1 cellular context compared by ENCODE assay signal in the genomic region with DNA sequence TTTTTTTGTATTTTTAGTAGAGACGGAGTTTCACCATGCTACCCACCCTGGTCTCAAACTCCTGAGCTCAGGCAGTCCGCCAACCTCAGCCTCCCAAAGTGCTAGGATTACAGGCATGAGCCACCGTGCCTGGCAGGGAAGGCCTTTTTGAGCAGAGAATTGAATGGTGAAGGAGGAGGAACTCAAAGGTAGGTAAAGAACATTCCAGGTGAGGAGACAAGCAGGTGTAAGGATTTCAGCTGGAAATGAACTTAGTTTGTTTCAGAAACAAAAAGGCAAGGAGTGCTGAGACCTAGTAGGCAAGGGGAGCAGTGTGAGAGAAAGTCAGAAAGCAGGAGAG.
TF ChIP-seq lines count a peak whose summit lies in the region.

No MANE protein-coding gene starts in this region.

TF ChIP-seq in HEK293, 187 proteins besides CTCF, POLR2A, EP300 and RAD21 (continued from another document):
- TF ChIP-seq ZNF555 (tag by site-specific recombination; conservative IDR thresholded peaks at IDR 0.05): no peak
- TF ChIP-seq ZNF449 (tag by site-specific recombination; IDR thresholded peaks at IDR 0.05): no peak
- TF ChIP-seq ZNF16 (tag by site-specific recombination; IDR thresholded peaks at IDR 0.05; ENCODE audit: low read depth): no peak
- TF ChIP-seq, protein P1, sequence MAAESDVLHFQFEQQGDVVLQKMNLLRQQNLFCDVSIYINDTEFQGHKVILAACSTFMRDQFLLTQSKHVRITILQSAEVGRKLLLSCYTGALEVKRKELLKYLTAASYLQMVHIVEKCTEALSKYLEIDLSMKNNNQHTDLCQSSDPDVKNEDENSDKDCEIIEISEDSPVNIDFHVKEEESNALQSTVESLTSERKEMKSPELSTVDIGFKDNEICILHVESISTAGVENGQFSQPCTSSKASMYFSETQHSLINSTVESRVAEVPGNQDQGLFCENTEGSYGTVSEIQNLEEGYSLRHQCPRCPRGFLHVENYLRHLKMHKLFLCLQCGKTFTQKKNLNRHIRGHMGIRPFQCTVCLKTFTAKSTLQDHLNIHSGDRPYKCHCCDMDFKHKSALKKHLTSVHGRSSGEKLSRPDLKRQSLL (tag by site-specific recombination; IDR thresholded peaks at IDR 0.05): no peak
